11 cellular contexts compared by ENCODE assay signal in the genomic region with DNA sequence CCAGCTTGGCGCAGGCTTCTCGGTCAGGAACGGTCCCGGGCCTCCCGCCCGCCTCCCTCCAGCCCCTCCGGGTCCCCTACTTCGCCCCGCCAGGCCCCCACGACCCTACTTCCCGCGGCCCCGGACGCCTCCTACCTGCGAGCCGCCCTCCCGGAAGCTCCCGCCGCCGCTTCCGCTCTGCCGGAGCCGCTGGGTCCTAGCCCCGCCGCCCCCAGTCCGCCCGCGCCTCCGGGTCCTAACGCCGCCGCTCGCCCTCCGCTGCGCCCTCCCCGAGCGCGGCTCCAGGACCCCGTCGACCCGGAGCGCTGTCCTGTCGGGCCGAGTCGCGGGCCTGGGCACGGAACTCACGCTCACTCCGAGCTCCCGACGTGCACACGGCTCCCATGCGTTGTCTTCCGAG. TPM values are rescaled to one million over a fixed set of nuclear protein-coding genes. Genes with fewer than 3 reads are reported as not detected.
DNase-seq lines count a peak whose midpoint lies in the region; ATAC-seq and TF ChIP-seq lines count a peak whose summit lies in the region.
"Not testable (repeated sequence)": the region's sequence is repeated elsewhere in the genome, so short reads cannot be mapped to it uniquely, and the experiment has no call there.
"Had no signal": no experiment of that assay in that cellular context is flagged by ENCODE, and none has a peak within 500 bp of the region (broad histone marks: within the 10 kb centered on the region; RNA-seq: fewer than 3 reads in every experiment).

No MANE protein-coding gene starts in this region.

- not testable (repeated sequence) for H3K36me3 ChIP-seq in DND-41 (ENCODE audit: insufficient read depth, low read length)

- DNase-seq in DND-41 (peak; percentile 61), activated T-cell treated with anti-CD3 and anti-CD28 coated beads for 24 hours (ENCODE audit: low read depth) (peak; percentile 12), Right ventricle myocardium superior (peak; percentile 49), posterior cingulate gyrus (peak in 9 of 10 donors; percentile 6 to 91 (median 14))
- DNase-seq in activated CD4-positive, alpha-beta T cell treated with anti-CD3 and anti-CD28 coated beads for 4 hours: peak; percentile 6 to 53
- DNase-seq in activated naive CD4-positive, alpha-beta T cell treated with anti-CD3 and anti-CD28 coated beads, Interleukin-2, amount 50 U/mL, for 16 hours: peak; percentile 52
- peak in 2 of 3 donors; percentile 7 to 24 for DNase-seq in stimulated activated CD4-positive, alpha-beta T cell treated with anti-CD3 and anti-CD28 coated beads, TNF-alpha, amount 100 ng/mL, for 1 hour (ENCODE audit: low read depth in 3 of 3, low spot score in 1 of 3)
- peak; percentile 43 for DNase-seq in stimulated activated naive CD8-positive, alpha-beta T cell treated with anti-CD3 and anti-CD28 coated beads, Interleukin-15, Interleukin-2, amounts not matched to agents 100 U/mL and 50 U/mL, for 24 hours

- intact Hi-C loops in Right ventricle myocardium superior (cut with DNase I); posterior cingulate gyrus (cut with DNase I): not testable (repeated sequence)

- H3K4me2 ChIP-seq in DND-41 (ENCODE audit: insufficient read depth, low read length): not testable (repeated sequence)

- H3K9ac ChIP-seq in DND-41 (ENCODE audit: low read depth, low read length): not testable (repeated sequence)

- H2AFZ ChIP-seq in DND-41 (ENCODE audit: low read depth, low read length): not testable (repeated sequence)

- not testable (repeated sequence) for H3K79me2 ChIP-seq in DND-41 (ENCODE audit: insufficient read depth, low read length)

- not testable (repeated sequence) for H3K27me3 ChIP-seq in DND-41 (ENCODE audit: insufficient read depth, low read length, poor library complexity)

- not testable (repeated sequence) for ATAC-seq in DND-41 (ENCODE audit: insufficient read depth, low read depth); Right ventricle myocardium superior (ENCODE audit: poor library complexity); stimulated activated naive CD8-positive, alpha-beta T cell treated with anti-CD3 and anti-CD28 coated beads, Interleukin-15, Interleukin-2, amounts not matched to agents 100 U/mL and 50 U/mL, for 24 hours

- H3K4me1 ChIP-seq in DND-41 (ENCODE audit: insufficient read depth, low read length): not testable (repeated sequence)

- not testable (repeated sequence) for TF ChIP-seq CTCF in DND-41 (IDR thresholded peaks at IDR 0.05; ENCODE audit: borderline replicate concordance, extremely low read depth, low read length, poor library complexity, severe bottlenecking)

- not testable (repeated sequence) for H3K27ac ChIP-seq in DND-41 (ENCODE audit: low read length)

- H4K20me1 ChIP-seq in DND-41 (ENCODE audit: insufficient read depth, low read length): not testable (repeated sequence)

- H3K4me3 ChIP-seq in DND-41 (ENCODE audit: low read depth in 1 of 2, low read length in 2 of 2): not testable (repeated sequence)

- H3K9me3 ChIP-seq in DND-41 (ENCODE audit: insufficient read depth, low read length, severe bottlenecking): not testable (repeated sequence)

RNA-seq across cellular contexts. Expression of a gene that starts 36.1 kb away (rescaled TPM):
- not detected for total RNA-seq in Right ventricle myocardium superior
- total RNA-seq: cardiac septum, MCF 10A, occipital lobe had no signal
